In genomic region chr9:20620658-20621552, GRCh38 we compare ENCODE assay signal across 8 cellular contexts. TPM values are rescaled to one million over a fixed set of nuclear protein-coding genes. Genes with fewer than 3 reads are reported as not detected.
DNase-seq lines count a peak whose midpoint lies in the region; ATAC-seq and TF ChIP-seq lines count a peak whose summit lies in the region.

No MANE protein-coding gene starts in this region.

- peak overlapping the region; percentile 31; the same call in 1 of the 2 replicates for H2AFZ ChIP-seq in MM.1S (ENCODE audit: low read length)

- H3K79me2 ChIP-seq in MM.1S (ENCODE audit: low read length): peaks cover 52% of the 10 kb centered on the region

- H3K4me2 ChIP-seq in MM.1S (ENCODE audit: low read depth, low read length): peak overlapping the region; percentile 43; the same call in 1 of the 2 replicates

- no peaks in the 10 kb centered on the region for H3K9me2 ChIP-seq in MM.1S (replicated peaks; ENCODE audit: insufficient read depth, low read length)

- no peaks in the 10 kb centered on the region for H3K27me3 ChIP-seq in CD8-positive, alpha-beta T cell (ENCODE audit: insufficient read depth, low read length)
- H3K27me3 ChIP-seq in MM.1S (replicated peaks; ENCODE audit: insufficient read depth, low read length) (no peaks in the 10 kb centered on the region), muscle layer of colon (ENCODE audit: control insufficient read depth in 1 of 2, insufficient read depth in 2 of 2, low read length in 2 of 2) (no peaks in the 10 kb centered on the region)

- peak; percentile 25 to 79 (median 61) for DNase-seq in CD8-positive, alpha-beta T cell
- no peak for DNase-seq in MM.1S
- peak; percentile 39 for DNase-seq in activated T-cell treated with anti-CD3 and anti-CD28 coated beads for 24 hours (ENCODE audit: low read depth)
- DNase-seq in epithelial cell of proximal tubule (ENCODE audit: low read depth): no peak
- DNase-seq in stimulated activated naive B cell treated with anti-CD40 and anti-IgM and Interleukin-4, amounts not matched to agents 10 μg/mL and 1 μg/mL and 100 μg/mL, for 72 hours: peak; percentile 6
- DNase-seq in DMS79 treated with DMSO at 0.1 percent for 48 hours (lab: John Stamatoyannopoulos, UW): no peak

- peak overlapping the region; percentile 88 for H3K27ac ChIP-seq in CD8-positive, alpha-beta T cell (ENCODE audit: low read depth, low read length)
- H3K27ac ChIP-seq in MM.1S (ENCODE audit: low read length): no peak overlapping the region; the same call in 1 of the 2 replicates
- peak overlapping the region; percentile 92 for H3K27ac ChIP-seq in muscle layer of colon (ENCODE audit: low read depth, low read length)

- peak overlapping the region; percentile 99 for H3K27ac Mint-ChIP-seq in CD8-positive, alpha-beta T cell
- peak overlapping the region; percentile 89 for H3K27ac Mint-ChIP-seq in stimulated activated naive B cell treated with anti-CD40 and anti-IgM and Interleukin-4, amounts not matched to agents 10 μg/mL and 1 μg/mL and 100 μg/mL, for 72 hours

- H3K36me3 ChIP-seq in CD8-positive, alpha-beta T cell (ENCODE audit: insufficient read depth, low read length): no peaks in the 10 kb centered on the region
- no peaks in the 10 kb centered on the region for H3K36me3 ChIP-seq in MM.1S (replicated peaks; ENCODE audit: insufficient read depth, low read length)
- no peaks in the 10 kb centered on the region for H3K36me3 ChIP-seq in muscle layer of colon (ENCODE audit: insufficient read depth, low read length)

- peaks cover 16% of the 10 kb centered on the region for H3F3A ChIP-seq in MM.1S (ENCODE audit: insufficient read depth, low read length)

- CTCF ChIA-PET in CD8-positive, alpha-beta T cell (lab: Charles Lee): interaction anchor here (1.0 to 1.4 kb wide), 3 partner anchors 11 to 320 kb away, joined by 3 read pairs; no protein-coding TSS in a partner anchor

- POLR2A ChIA-PET in CD8-positive, alpha-beta T cell (lab: Charles Lee): interaction anchor here (0.7 to 2.0 kb wide), 8 partner anchors 16 to 378 kb away, joined by 3 to 23 read pairs (median 4); partner anchors contain the start of gene FOCAD

- H3K4me3 ChIP-seq in CD8-positive, alpha-beta T cell (ENCODE audit: low read depth, low read length): peak overlapping the region; percentile 97
- H3K4me3 ChIP-seq in MM.1S (ENCODE audit: low read length) (peak overlapping the region; percentile 64), epithelial cell of proximal tubule (ENCODE audit: low read depth, low read length) (peak overlapping the region; percentile 92), muscle layer of colon (ENCODE audit: low read depth in 1 of 2, low read length in 2 of 2) (peak overlapping the region; percentile 92)

- H3K9me3 ChIP-seq in CD8-positive, alpha-beta T cell (ENCODE audit: low read length): no peaks in the 10 kb centered on the region
- no peaks in the 10 kb centered on the region for H3K9me3 ChIP-seq in MM.1S (replicated peaks; ENCODE audit: insufficient read depth, low read length)
- H3K9me3 ChIP-seq in muscle layer of colon (ENCODE audit: low read length): no peaks in the 10 kb centered on the region

- intact Hi-C loops in CD8-positive, alpha-beta T cell (cut with DNase I, micrococcal nuclease): loop anchor here (1.0 to 10.0 kb wide), 10 partner anchors 49 to 1174 kb away; partner anchors contain the start of genes KLHL9 (in 2 of the 2) and FOCAD (in 1 of the 2)

- H3K9ac ChIP-seq in MM.1S (ENCODE audit: low read length) (peak overlapping the region; percentile 64), muscle layer of colon (ENCODE audit: low read length) (peak overlapping the region; percentile 66)

- ATAC-seq in CD8-positive, alpha-beta T cell: peak; percentile 9
- ATAC-seq in stimulated activated naive B cell treated with anti-CD40 and anti-IgM and Interleukin-4, amounts not matched to agents 10 μg/mL and 1 μg/mL and 100 μg/mL, for 72 hours (replicated peaks): no peak
- no peak for ATAC-seq in GM21367 (IDR thresholded peaks at IDR 0.05; ENCODE audit: unreplicated experiment)

- peaks cover 49% of the 10 kb centered on the region for H3K4me1 ChIP-seq in CD8-positive, alpha-beta T cell (ENCODE audit: insufficient read depth, low read length)
- H3K4me1 ChIP-seq in MM.1S (ENCODE audit: low read length) (no peaks in the 10 kb centered on the region), muscle layer of colon (ENCODE audit: insufficient read depth, low read length) (peaks cover 37% of the 10 kb centered on the region)

- no peaks in the 10 kb centered on the region for H3K9me3 Mint-ChIP-seq in CD8-positive, alpha-beta T cell
- no peaks in the 10 kb centered on the region for H3K9me3 Mint-ChIP-seq in stimulated activated naive B cell treated with anti-CD40 and anti-IgM and Interleukin-4, amounts not matched to agents 10 μg/mL and 1 μg/mL and 100 μg/mL, for 72 hours

- H3K4me3 Mint-ChIP-seq in CD8-positive, alpha-beta T cell: peak overlapping the region; percentile 98
- peak overlapping the region; percentile 76 to 97 for H3K4me3 Mint-ChIP-seq in stimulated activated naive B cell treated with anti-CD40 and anti-IgM and Interleukin-4, amounts not matched to agents 10 μg/mL and 1 μg/mL and 100 μg/mL, for 72 hours

- peaks cover 30% of the 10 kb centered on the region for H3K36me3 Mint-ChIP-seq in CD8-positive, alpha-beta T cell
- H3K36me3 Mint-ChIP-seq in stimulated activated naive B cell treated with anti-CD40 and anti-IgM and Interleukin-4, amounts not matched to agents 10 μg/mL and 1 μg/mL and 100 μg/mL, for 72 hours: peaks cover 0 to 1% of the 10 kb centered on the region in 2 donors

- H3K4me1 Mint-ChIP-seq in CD8-positive, alpha-beta T cell (ENCODE audit: low read depth): peaks cover 59% of the 10 kb centered on the region
- H3K4me1 Mint-ChIP-seq in stimulated activated naive B cell treated with anti-CD40 and anti-IgM and Interleukin-4, amounts not matched to agents 10 μg/mL and 1 μg/mL and 100 μg/mL, for 72 hours: peaks cover 20 to 44% of the 10 kb centered on the region in 2 donors

- no peaks in the 10 kb centered on the region for H3K27me3 Mint-ChIP-seq in CD8-positive, alpha-beta T cell (ENCODE audit: low read depth)
- H3K27me3 Mint-ChIP-seq in stimulated activated naive B cell treated with anti-CD40 and anti-IgM and Interleukin-4, amounts not matched to agents 10 μg/mL and 1 μg/mL and 100 μg/mL, for 72 hours: peaks cover 11 to 38% of the 10 kb centered on the region in 2 donors

- no peak for TF ChIP-seq CTCF in CD8-positive, alpha-beta T cell (IDR thresholded peaks at IDR 0.05)
- no peak for TF ChIP-seq CTCF in MM.1S (IDR thresholded peaks at IDR 0.05; ENCODE audit: low read length)
- no peak for TF ChIP-seq CTCF in epithelial cell of proximal tubule (conservative IDR thresholded peaks at IDR 0.05; ENCODE audit: low read depth, low read length)

- H4K20me1 ChIP-seq in MM.1S (ENCODE audit: insufficient read depth, low read length): no peaks in the 10 kb centered on the region

RNA-seq across cellular contexts. Expression of gene MLLT3, which starts 1.4 kb away (rescaled TPM):
- 10 to 100 TPM; 40.3 to 44.5 TPM for total RNA-seq in CD8-positive, alpha-beta T cell
- total RNA-seq in epithelial cell of proximal tubule: 29.3 and 44.3 TPM in 2 replicates

Comparison
In these comparisons a context has a peak if more than half of its experiments do, and no peak if none do; other contexts are left out.
1. DNase-seq: peak in CD8-positive, alpha-beta T cell (7 of 7), activated T-cell treated with anti-CD3 and anti-CD28 coated beads for 24 hours (single experiment) and stimulated activated naive B cell treated with anti-CD40 and anti-IgM and Interleukin-4, amounts not matched to agents 10 μg/mL and 1 μg/mL and 100 μg/mL, for 72 hours (single experiment); none in MM.1S (single experiment), epithelial cell of proximal tubule (single experiment) and DMS79 treated with DMSO at 0.1 percent for 48 hours (single experiment).
2. Peak in every context shown above with its lines, with median percentiles within 50 percentile points of each other: H3K4me3 ChIP-seq.